Comparison of ENCODE assay signal across 11 cellular contexts in genomic region chr7:143068446-143068845, GRCh38. TPM values are rescaled to one million over a fixed set of nuclear protein-coding genes. Genes with fewer than 3 reads are reported as not detected.
"Had no signal": no experiment of that assay in that cellular context is flagged by ENCODE, and none has a peak within 500 bp of the region (broad histone marks: within the 10 kb centered on the region; RNA-seq: fewer than 3 reads in every experiment).

No MANE protein-coding gene starts in this region.

- ATAC-seq: HCT116, HepG2 had no signal

- H3K4me3 ChIP-seq: GM23248, HAP-1 had no signal

- DNase-seq: GM23248, GOT3, H7, HFFc6, KBM-7 had no signal

- H3K27ac Mint-ChIP-seq: HFFc6, IgD-negative memory B cell had no signal

- H3K9me3 Mint-ChIP-seq: IgD-negative memory B cell had no signal

- H3K4me3 Mint-ChIP-seq: HFFc6, IgD-negative memory B cell had no signal

RNA-seq across cellular contexts. Expression of gene OR6V1, which starts 16.3 kb away (rescaled TPM):
- total RNA-seq: GM23248, H4, H7, HepG2, HFFc6, HT1080 had no signal

RNA-seq across cellular contexts. Expression of gene OR9A2, which starts 41.5 kb away (rescaled TPM):
- total RNA-seq: GM23248, H4, H7, HepG2, HFFc6, HT1080 had no signal
